Comparison of ENCODE assay signal across 9 cellular contexts in the genomic region with DNA sequence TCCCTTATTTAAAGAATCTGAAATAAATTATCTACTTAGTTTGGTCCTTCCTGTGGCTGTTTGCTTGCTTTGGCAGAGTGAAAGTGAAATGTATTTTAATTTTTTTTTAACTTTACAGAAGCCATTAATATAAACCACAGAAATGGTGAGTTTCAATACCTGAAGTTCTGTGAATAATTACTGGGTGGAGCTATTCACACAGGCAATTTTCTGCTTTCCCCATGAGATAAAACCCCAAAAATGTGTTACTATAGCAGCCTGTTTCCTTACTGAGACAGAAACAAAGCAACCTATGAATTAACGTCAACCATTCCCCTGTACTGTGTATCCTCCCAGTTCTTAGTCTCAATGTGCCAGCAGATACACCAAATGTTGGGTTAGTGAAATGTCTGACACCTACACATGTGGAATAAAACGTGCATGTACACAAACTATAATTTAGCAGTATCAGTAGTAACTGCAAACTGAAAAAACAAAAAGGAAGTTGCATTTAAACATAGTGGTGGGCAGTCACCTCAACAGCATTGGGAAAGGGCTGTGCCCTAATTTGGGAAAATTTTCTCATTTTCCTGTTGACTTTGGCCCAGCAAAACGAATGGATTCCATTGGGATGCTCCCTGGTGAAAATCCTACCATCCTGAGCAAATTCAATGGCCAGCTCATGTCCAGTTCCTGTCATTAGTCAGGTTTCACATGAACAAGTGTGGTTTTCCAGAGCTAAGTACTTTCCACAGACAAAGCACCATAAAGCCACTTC.
DNase-seq lines count a peak whose midpoint lies in the region; ATAC-seq and TF ChIP-seq lines count a peak whose summit lies in the region.
"Had no signal": no experiment of that assay in that cellular context is flagged by ENCODE, and none has a peak within 500 bp of the region (broad histone marks: within the 10 kb centered on the region; RNA-seq: fewer than 3 reads in every experiment).

No MANE protein-coding gene starts in this region.

- TF ChIP-seq CTCF in GM10266 (IDR thresholded peaks at IDR 0.05; ENCODE audit: control insufficient read depth, insufficient read depth, low read depth, missing control alignments) = no peak

- DNase-seq in GM10266 (ENCODE audit: extremely low spot score) (peak; percentile 65), fibroblast of peridontal ligament (ENCODE audit: extremely low read depth) (peak; percentile 52), NCI-H345 treated with DMSO at 0.1 percent for 48 hours (lab: John Stamatoyannopoulos, UW; ENCODE audit: unreplicated experiment) (no peak), HUDEP-2 (lab: John Stamatoyannopoulos, UW; ENCODE audit: unreplicated experiment in 76 of 76) (no peak), HPDE6-E6E7 (ENCODE audit: extremely low spot score) (no peak)
- DNase-seq in stimulated activated CD8-positive, alpha-beta memory T cell treated with anti-CD3 and anti-CD28 coated beads, Interleukin-4, amount 100 ng/mL, for 48 hours = no peak
- DNase-seq: NCI-H1417 had no signal

- peak; percentile 65 for ATAC-seq in GM19455 (IDR thresholded peaks at IDR 0.05; ENCODE audit: unreplicated experiment)
- ATAC-seq in HG03196 (IDR thresholded peaks at IDR 0.05; ENCODE audit: unreplicated experiment) = peak; percentile 60

Comparison
In these comparisons a context has a peak if more than half of its experiments do, and no peak if none do; other contexts are left out.
1. DNase-seq: peak in GM10266 (single experiment) and fibroblast of peridontal ligament (single experiment); none in NCI-H345 treated with DMSO at 0.1 percent for 48 hours (single experiment), HUDEP-2 (0 of 76), HPDE6-E6E7 (single experiment) and stimulated activated CD8-positive, alpha-beta memory T cell treated with anti-CD3 and anti-CD28 coated beads, Interleukin-4, amount 100 ng/mL, for 48 hours (single experiment).